8 cellular contexts compared by ENCODE assay signal in the genomic region with DNA sequence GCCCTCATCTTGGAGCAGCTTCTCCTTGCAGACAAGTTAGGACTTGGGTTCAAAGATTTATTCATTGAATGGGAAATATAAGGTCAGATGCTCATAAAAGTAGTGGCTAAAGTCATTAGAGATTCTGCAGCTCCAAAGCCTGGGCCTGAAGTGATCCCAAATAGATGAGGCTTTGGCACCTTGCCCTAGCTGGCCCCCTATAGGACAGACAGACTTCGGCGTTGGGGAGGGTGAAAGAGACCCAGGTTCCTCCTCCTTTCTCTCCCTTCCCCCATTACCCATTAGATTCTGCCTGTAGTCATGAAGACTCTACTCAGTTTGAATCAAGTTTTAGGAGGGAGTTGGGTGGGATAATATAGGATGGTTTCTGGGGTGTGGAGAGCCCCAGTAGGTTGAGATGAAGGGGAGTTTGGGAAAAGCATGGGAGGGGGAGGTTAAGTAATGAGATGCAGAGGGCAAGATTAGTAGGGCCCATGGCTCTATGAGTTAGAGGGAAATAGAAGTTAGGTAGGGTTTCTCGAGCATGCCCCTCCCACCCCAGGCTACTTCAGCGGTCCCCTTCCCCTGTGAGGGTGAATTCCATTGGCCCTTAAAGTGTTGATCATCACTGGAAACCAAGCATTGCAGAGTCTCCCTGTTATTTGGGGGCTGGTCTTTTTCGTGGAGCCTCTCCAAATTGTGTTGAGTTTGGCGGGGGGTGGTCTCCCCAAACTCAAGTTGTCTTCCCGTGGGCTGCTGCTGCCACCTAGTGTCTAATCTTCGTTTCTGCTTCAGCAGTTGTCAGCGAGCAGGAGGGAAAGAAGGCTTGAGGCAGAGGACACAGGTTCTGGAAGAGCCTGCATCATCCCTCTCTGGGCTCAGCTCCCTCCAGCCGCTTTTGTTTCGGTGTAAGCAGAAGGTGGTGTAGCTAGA. TPM values are rescaled to one million over a fixed set of nuclear protein-coding genes. Genes with fewer than 3 reads are reported as not detected.
A peak's percentile ranks its signal among the peaks of the same experiment; 100 is the strongest.
DNase-seq lines count a peak whose midpoint lies in the region; ATAC-seq and TF ChIP-seq lines count a peak whose summit lies in the region.

No MANE protein-coding gene starts in this region.

- H3K4me3 Mint-ChIP-seq in GM23338: peak overlapping the region; percentile 89
- H3K4me3 Mint-ChIP-seq in activated CD8-positive, alpha-beta T cell treated with anti-CD3 and anti-CD28 coated beads, Interleukin-2, amount 10 ng/mL, durations not matched to agents 7 days and 5 days: no peak overlapping the region
- H3K4me3 Mint-ChIP-seq in endothelial cell (ENCODE audit: unreplicated experiment): peak overlapping the region; percentile 96
- H3K4me3 Mint-ChIP-seq in nephron progenitor cell: peak overlapping the region; percentile 93

- H4K20me1 ChIP-seq in GM23338 (replicated peaks; ENCODE audit: insufficient read depth): peaks cover 12% of the 10 kb centered on the region

- peak overlapping the region; percentile 84; the same call in 1 of the 2 replicates for H3K27ac Mint-ChIP-seq in GM23338
- H3K27ac Mint-ChIP-seq in activated CD8-positive, alpha-beta T cell treated with anti-CD3 and anti-CD28 coated beads, Interleukin-2, amount 10 ng/mL, durations not matched to agents 7 days and 5 days: peak overlapping the region; percentile 82
- H3K27ac Mint-ChIP-seq in endothelial cell (ENCODE audit: unreplicated experiment): no peak overlapping the region
- H3K27ac Mint-ChIP-seq in nephron progenitor cell: no peak overlapping the region

- POLR2A ChIA-PET in activated CD8-positive, alpha-beta T cell treated with anti-CD3 and anti-CD28 coated beads, Interleukin-2, amount 10 ng/mL, durations not matched to agents 7 days and 5 days (lab: Charles Lee): interaction anchor here (0.8 to 7.7 kb wide), 2 partner anchors 53 to 56 kb away, joined by 5 to 81 read pairs; no protein-coding TSS in a partner anchor

- H2AFZ ChIP-seq in GM23338: no peak overlapping the region; the same call in 1 of the 2 replicates

- H3K4me1 ChIP-seq in BE2C (peaks cover 6% of the 10 kb centered on the region), GM23338 (ENCODE audit: insufficient read depth) (peaks cover 44% of the 10 kb centered on the region)

- H3K79me2 ChIP-seq in GM23338 (replicated peaks; ENCODE audit: insufficient read depth): peaks cover 15% of the 10 kb centered on the region

- H3K27me3 ChIP-seq in BE2C (no peaks in the 10 kb centered on the region), GM23338 (ENCODE audit: insufficient read depth) (peaks cover 8% of the 10 kb centered on the region; the same call in 1 of the 2 replicates)

- peak overlapping the region; percentile 94 for H3K4me2 ChIP-seq in GM23338

- no peaks in the 10 kb centered on the region for H3K9me3 ChIP-seq in BE2C

- H3K27me3 Mint-ChIP-seq in GM23338 (ENCODE audit: insufficient read depth, low read depth, poor library complexity) (peaks cover 29% of the 10 kb centered on the region), endothelial cell (ENCODE audit: unreplicated experiment) (peaks cover 7% of the 10 kb centered on the region), nephron progenitor cell (ENCODE audit: low read depth, poor library complexity) (no peaks in the 10 kb centered on the region)
- H3K27me3 Mint-ChIP-seq in activated CD8-positive, alpha-beta T cell treated with anti-CD3 and anti-CD28 coated beads, Interleukin-2, amount 10 ng/mL, durations not matched to agents 7 days and 5 days (ENCODE audit: low read depth): no peaks in the 10 kb centered on the region

- H3K27ac ChIP-seq in GM23338 (ENCODE audit: low read depth): no peak overlapping the region

- peak; percentile 50 for DNase-seq in BE2C
- DNase-seq in GM23338 (ENCODE audit: low spot score): peak; percentile 89
- peak; percentile 7 for DNase-seq in NCI-H748 treated with DMSO at 0.1 percent for 48 hours (lab: John Stamatoyannopoulos, UW)
- DNase-seq in activated CD8-positive, alpha-beta T cell treated with anti-CD3 and anti-CD28 coated beads, Interleukin-2, amount 10 ng/mL, durations not matched to agents 7 days and 5 days: peak; percentile 73
- peak; percentile 58 for DNase-seq in endothelial cell (ENCODE audit: low spot score)
- DNase-seq in nephron progenitor cell: peak; percentile 75
- DNase-seq in COLO829 (ENCODE audit: low spot score): no peak
- DNase-seq in putamen (ENCODE audit: low spot score): no peak

- peaks cover 42% of the 10 kb centered on the region for H3K4me1 Mint-ChIP-seq in GM23338
- peaks cover 41% of the 10 kb centered on the region for H3K4me1 Mint-ChIP-seq in activated CD8-positive, alpha-beta T cell treated with anti-CD3 and anti-CD28 coated beads, Interleukin-2, amount 10 ng/mL, durations not matched to agents 7 days and 5 days (ENCODE audit: low read depth)
- H3K4me1 Mint-ChIP-seq in endothelial cell (ENCODE audit: unreplicated experiment): peaks cover 34% of the 10 kb centered on the region
- H3K4me1 Mint-ChIP-seq in nephron progenitor cell: peaks cover 3% of the 10 kb centered on the region

- CTCF ChIA-PET in activated CD8-positive, alpha-beta T cell treated with anti-CD3 and anti-CD28 coated beads, Interleukin-2, amount 10 ng/mL, durations not matched to agents 7 days and 5 days (lab: Charles Lee): interaction anchor here (0.7 to 7.6 kb wide), 51 partner anchors 8 to 312 kb away, joined by 3 to 320 read pairs (median 6); partner anchors contain the start of genes FAM76A, GPR3, IFI6 and MAP3K6

- H3K36me3 ChIP-seq in BE2C: no peaks in the 10 kb centered on the region
- H3K36me3 ChIP-seq in GM23338 (ENCODE audit: insufficient read depth): no peaks in the 10 kb centered on the region

- H3K9me3 Mint-ChIP-seq in GM23338: no peaks in the 10 kb centered on the region
- no peaks in the 10 kb centered on the region for H3K9me3 Mint-ChIP-seq in activated CD8-positive, alpha-beta T cell treated with anti-CD3 and anti-CD28 coated beads, Interleukin-2, amount 10 ng/mL, durations not matched to agents 7 days and 5 days (ENCODE audit: insufficient read depth)
- no peaks in the 10 kb centered on the region for H3K9me3 Mint-ChIP-seq in endothelial cell (ENCODE audit: unreplicated experiment)
- no peaks in the 10 kb centered on the region for H3K9me3 Mint-ChIP-seq in nephron progenitor cell

- H3K4me3 ChIP-seq in BE2C (ENCODE audit: low read depth, low read length) (no peak overlapping the region), GM23338 (peak overlapping the region; percentile 44)

- ATAC-seq in GM23338: peak; percentile 18
- ATAC-seq in activated CD8-positive, alpha-beta T cell treated with anti-CD3 and anti-CD28 coated beads, Interleukin-2, amount 10 ng/mL, durations not matched to agents 7 days and 5 days: no peak

- H3K36me3 Mint-ChIP-seq in GM23338 (ENCODE audit: low read depth) (no peaks in the 10 kb centered on the region; the same call in 2 of the 3 replicates), endothelial cell (ENCODE audit: low read depth, unreplicated experiment) (no peaks in the 10 kb centered on the region), nephron progenitor cell (ENCODE audit: low read depth) (no peaks in the 10 kb centered on the region)
- H3K36me3 Mint-ChIP-seq in activated CD8-positive, alpha-beta T cell treated with anti-CD3 and anti-CD28 coated beads, Interleukin-2, amount 10 ng/mL, durations not matched to agents 7 days and 5 days (ENCODE audit: low read depth): no peaks in the 10 kb centered on the region

- H3F3A ChIP-seq in GM23338 (replicated peaks; ENCODE audit: low read depth): peaks cover 8% of the 10 kb centered on the region; the same call in 1 of the 2 replicates

- TF ChIP-seq CTCF in BE2C (IDR thresholded peaks at IDR 0.05; ENCODE audit: low read depth, low read length) (peak; percentile 72), GM23338 (conservative IDR thresholded peaks at IDR 0.05; ENCODE audit: low read depth in 2 of 2) (peak; percentile 90 to 97), endothelial cell (IDR thresholded peaks at IDR 0.05; ENCODE audit: unreplicated experiment) (peak; percentile 70), nephron progenitor cell (IDR thresholded peaks at IDR 0.05) (peak; percentile 82)

- H3K9me2 ChIP-seq in GM23338 (ENCODE audit: insufficient read depth): no peaks in the 10 kb centered on the region

TF ChIP-seq in GM23338, 12 proteins besides CTCF, POLR2A, EP300 and RAD21:
- TF ChIP-seq EZH2 (IDR thresholded peaks at IDR 0.05; ENCODE audit: low read depth, unreplicated experiment) (no peak), CREB1 (CRISPR knock-in tag; IDR thresholded peaks at IDR 0.05; ENCODE audit: low read depth) (no peak)
- TF ChIP-seq, protein P1, sequence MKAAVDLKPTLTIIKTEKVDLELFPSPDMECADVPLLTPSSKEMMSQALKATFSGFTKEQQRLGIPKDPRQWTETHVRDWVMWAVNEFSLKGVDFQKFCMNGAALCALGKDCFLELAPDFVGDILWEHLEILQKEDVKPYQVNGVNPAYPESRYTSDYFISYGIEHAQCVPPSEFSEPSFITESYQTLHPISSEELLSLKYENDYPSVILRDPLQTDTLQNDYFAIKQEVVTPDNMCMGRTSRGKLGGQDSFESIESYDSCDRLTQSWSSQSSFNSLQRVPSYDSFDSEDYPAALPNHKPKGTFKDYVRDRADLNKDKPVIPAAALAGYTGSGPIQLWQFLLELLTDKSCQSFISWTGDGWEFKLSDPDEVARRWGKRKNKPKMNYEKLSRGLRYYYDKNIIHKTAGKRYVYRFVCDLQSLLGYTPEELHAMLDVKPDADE (IDR thresholded peaks at IDR 0.05): no peak

RNA-seq across cellular contexts. Expression of gene AHDC1, which starts 2.1 kb away (rescaled TPM):
- 49.9 TPM for polyA plus RNA-seq in BE2C (2012; ENCODE audit: insufficient read depth, insufficient read length, low read depth)
- total RNA-seq in GM23338 (2014; rRNA removed; shearing (Covaris generic)): 19.1 and 22.2 TPM in 2 replicates
- 6.8 and 8.3 TPM in 2 replicates for polyA plus RNA-seq in GM23338 (2016; fragmentation: Nextera tagmentation; extraction: Ambion mirVana)
- total RNA-seq in activated CD8-positive, alpha-beta T cell treated with anti-CD3 and anti-CD28 coated beads, Interleukin-2, amount 10 ng/mL, durations not matched to agents 7 days and 5 days: 10 to 100 TPM; 20.9 to 22.7 TPM
- total RNA-seq in endothelial cell (ENCODE audit: unreplicated experiment): 48.0 TPM

RNA-seq across cellular contexts. Expression of gene FGR, which starts 28.9 kb away (rescaled TPM):
- not detected for polyA plus RNA-seq in BE2C (2012; ENCODE audit: insufficient read depth, insufficient read length, low read depth)
- 0.16 and 0.56 TPM in 2 replicates for total RNA-seq in GM23338 (2014; rRNA removed; shearing (Covaris generic))
- 0.42 and 0.53 TPM in 2 replicates for polyA plus RNA-seq in GM23338 (2016; fragmentation: Nextera tagmentation; extraction: Ambion mirVana)
- under 1 TPM; 0.08 to 0.21 TPM for total RNA-seq in activated CD8-positive, alpha-beta T cell treated with anti-CD3 and anti-CD28 coated beads, Interleukin-2, amount 10 ng/mL, durations not matched to agents 7 days and 5 days
- 0.46 TPM for total RNA-seq in endothelial cell (ENCODE audit: unreplicated experiment)

Comparison
In these comparisons a context has a peak if more than half of its experiments do, and no peak if none do; other contexts are left out.
1. DNase-seq: peak in BE2C (single experiment), GM23338 (single experiment), NCI-H748 treated with DMSO at 0.1 percent for 48 hours (single experiment), activated CD8-positive, alpha-beta T cell treated with anti-CD3 and anti-CD28 coated beads, Interleukin-2, amount 10 ng/mL, durations not matched to agents 7 days and 5 days (single experiment), endothelial cell (single experiment) and nephron progenitor cell (single experiment); none in COLO829 (single experiment) and putamen (single experiment).
2. H3K27ac Mint-ChIP-seq: peak in GM23338 (single experiment) and activated CD8-positive, alpha-beta T cell treated with anti-CD3 and anti-CD28 coated beads, Interleukin-2, amount 10 ng/mL, durations not matched to agents 7 days and 5 days (single experiment); none in endothelial cell (single experiment) and nephron progenitor cell (single experiment).
3. Peak in every context shown above with its lines, with median percentiles within 50 percentile points of each other: CTCF ChIP-seq.